ENCODE assay signal across 17 cellular contexts in the genomic region with DNA sequence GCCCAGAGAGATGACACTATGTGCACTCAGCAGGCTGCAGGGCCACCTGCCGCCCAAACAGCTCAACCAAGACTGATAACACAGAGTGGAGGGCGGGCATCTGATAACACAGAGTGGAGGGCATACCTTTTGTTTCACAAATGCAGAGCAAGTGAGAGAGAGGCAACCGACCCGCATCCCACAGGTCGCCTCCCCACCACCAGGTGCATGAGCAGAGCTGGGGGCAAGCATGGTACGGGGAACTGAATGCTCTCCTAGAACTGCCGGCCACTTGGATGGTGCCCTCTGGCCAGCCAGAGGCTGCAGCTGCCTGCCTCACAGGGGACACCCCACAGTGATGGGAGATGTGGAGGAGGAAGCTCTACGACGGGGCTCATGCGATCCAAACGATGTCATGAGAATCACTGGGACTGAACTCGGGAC.
"Had no signal": no experiment of that assay in that cellular context is flagged by ENCODE, and none has a peak within 500 bp of the region (broad histone marks: within the 10 kb centered on the region; RNA-seq: fewer than 3 reads in every experiment).

No MANE protein-coding gene starts in this region.

- H2AFZ ChIP-seq: hepatocyte had no signal

- H3K27me3 ChIP-seq: colonic mucosa, esophagus squamous epithelium, hepatocyte, transverse colon had no signal

- FAIRE-seq: endothelial cell of umbilical vein, small intestine had no signal

- DNase-seq: activated CD8-positive, alpha-beta T cell treated with anti-CD3 and anti-CD28 coated beads for 36 hours; activated gamma-delta T cell; activated T-cell treated with anti-CD3 and anti-CD28 coated beads, Interleukin-2, amount 50 U/mL, for 4 hours; colonic mucosa; esophagus squamous epithelium; left ventricle myocardium inferior; mesenchymal stem cell; small intestine; stimulated activated CD4-positive, alpha-beta T cell treated with anti-CD3 and anti-CD28 coated beads, Interleukin-4, amount 100 ng/mL, for 4 hours; stimulated activated CD8-positive, alpha-beta memory T cell treated with anti-CD3 and anti-CD28 coated beads, Interleukin-4, amount 100 ng/mL, for 48 hours; stimulated activated naive CD8-positive, alpha-beta T cell treated with anti-CD3 and anti-CD28 coated beads, Interleukin-15, Interleukin-2, amounts not matched to agents 100 U/mL and 50 U/mL, for 24 hours; transverse colon had no signal

- H3K9me3 ChIP-seq: colonic mucosa, esophagus squamous epithelium, left ventricle myocardium inferior, transverse colon had no signal

- H3K4me2 ChIP-seq: hepatocyte had no signal

- H3K27ac ChIP-seq: colonic mucosa, esophagus squamous epithelium, hepatocyte, left ventricle myocardium inferior, transverse colon, WERI-Rb-1 had no signal

- H3K4me1 ChIP-seq: colonic mucosa, esophagus squamous epithelium, left ventricle myocardium inferior, transverse colon had no signal

- ATAC-seq: activated CD8-positive, alpha-beta T cell treated with anti-CD3 and anti-CD28 coated beads for 36 hours; activated naive CD4-positive, alpha-beta T cell treated with anti-CD3 and anti-CD28 coated beads, Interleukin-2, amount 50 U/mL, for 72 hours; activated T-cell treated with anti-CD3 and anti-CD28 coated beads, Interleukin-2, amount 50 U/mL, for 4 hours; natural killer cell treated with Interleukin-12 subunit alpha and Interleukin-12 subunit beta and Interleukin-15 and Interleukin-18, amount 100 ng/mL, for 72 hours; stimulated activated naive CD8-positive, alpha-beta T cell treated with anti-CD3 and anti-CD28 coated beads, Interleukin-15, Interleukin-2, amounts not matched to agents 100 U/mL and 50 U/mL, for 24 hours had no signal

- H3K4me3 ChIP-seq: colonic mucosa, esophagus squamous epithelium, hepatocyte, left ventricle myocardium inferior, transverse colon had no signal
